In the genomic region with DNA sequence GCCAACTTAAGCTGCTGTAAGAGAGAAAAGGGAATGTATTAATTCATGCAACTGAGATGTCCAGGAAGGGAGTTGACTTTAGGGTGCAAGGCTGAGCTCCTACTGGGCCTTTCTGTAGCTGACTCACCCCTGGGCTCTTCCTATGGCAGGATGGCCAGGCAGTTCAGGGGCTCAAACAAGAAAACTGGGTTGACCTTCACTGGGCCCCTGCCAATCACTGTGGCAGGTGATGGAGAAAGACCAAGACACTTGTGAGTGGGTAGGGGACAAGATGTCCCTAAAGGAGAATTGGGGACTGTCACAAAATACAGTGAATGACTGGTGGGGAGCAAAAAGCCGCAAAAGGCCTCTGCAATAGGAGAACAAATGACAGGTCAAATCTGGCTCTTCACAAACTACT, we compare ENCODE assay signal across 18 cellular contexts. TPM values are rescaled to one million over a fixed set of nuclear protein-coding genes. Genes with fewer than 3 reads are reported as not detected.
A peak's percentile ranks its signal among the peaks of the same experiment; 100 is the strongest.
DNase-seq lines count a peak whose midpoint lies in the region; TF ChIP-seq lines count a peak whose summit lies in the region.
"Had no signal": no experiment of that assay in that cellular context is flagged by ENCODE, and none has a peak within 500 bp of the region (broad histone marks: within the 10 kb centered on the region; RNA-seq: fewer than 3 reads in every experiment).

No MANE protein-coding gene starts in this region.

- peak overlapping the region in 1 of 2 donors; percentile 32 for H3K27ac ChIP-seq in coronary artery
- H3K27ac ChIP-seq: foreskin keratinocyte, neural progenitor cell had no signal

- peaks cover 11% of the 10 kb centered on the region for H3K4me1 Mint-ChIP-seq in activated CD4-positive, alpha-beta T cell treated with anti-CD3 and anti-CD28 coated beads, Interleukin-2, amount 10 ng/mL, durations not matched to agents 24 days and 14 days
- peaks cover 44% of the 10 kb centered on the region for H3K4me1 Mint-ChIP-seq in stimulated activated naive CD8-positive, alpha-beta T cell treated with anti-CD3 and anti-CD28 coated beads, Interleukin-15, Interleukin-2, amounts not matched to agents 100 ng/mL and 50 ng/mL, for 24 hours (ENCODE audit: low read depth)

- H3K27ac Mint-ChIP-seq in activated CD4-positive, alpha-beta T cell treated with anti-CD3 and anti-CD28 coated beads, Interleukin-2, amount 10 ng/mL, durations not matched to agents 24 days and 14 days: peak overlapping the region; percentile 30
- H3K27ac Mint-ChIP-seq in stimulated activated naive CD8-positive, alpha-beta T cell treated with anti-CD3 and anti-CD28 coated beads, Interleukin-15, Interleukin-2, amounts not matched to agents 100 ng/mL and 50 ng/mL, for 24 hours: peak overlapping the region; percentile 80

- H3K9me3 Mint-ChIP-seq in activated CD4-positive, alpha-beta T cell treated with anti-CD3 and anti-CD28 coated beads, Interleukin-2, amount 10 ng/mL, durations not matched to agents 24 days and 14 days: no peaks in the 10 kb centered on the region
- no peaks in the 10 kb centered on the region for H3K9me3 Mint-ChIP-seq in stimulated activated naive CD8-positive, alpha-beta T cell treated with anti-CD3 and anti-CD28 coated beads, Interleukin-15, Interleukin-2, amounts not matched to agents 100 ng/mL and 50 ng/mL, for 24 hours
- H3K9me3 Mint-ChIP-seq: neural progenitor cell had no signal

- no peak for TF ChIP-seq CTCF in coronary artery (IDR thresholded peaks at IDR 0.05)

- no peak overlapping the region for H3K4me3 ChIP-seq in coronary artery
- H3K4me3 ChIP-seq: K562, neural progenitor cell, uterus had no signal

- H3K36me3 Mint-ChIP-seq in activated CD4-positive, alpha-beta T cell treated with anti-CD3 and anti-CD28 coated beads, Interleukin-2, amount 10 ng/mL, durations not matched to agents 24 days and 14 days (ENCODE audit: low read depth): no peaks in the 10 kb centered on the region
- H3K36me3 Mint-ChIP-seq in stimulated activated naive CD8-positive, alpha-beta T cell treated with anti-CD3 and anti-CD28 coated beads, Interleukin-15, Interleukin-2, amounts not matched to agents 100 ng/mL and 50 ng/mL, for 24 hours (ENCODE audit: low read depth): no peaks in the 10 kb centered on the region
- H3K36me3 Mint-ChIP-seq: neural progenitor cell had no signal

- peaks cover 10% of the 10 kb centered on the region for H3K27me3 Mint-ChIP-seq in activated CD4-positive, alpha-beta T cell treated with anti-CD3 and anti-CD28 coated beads, Interleukin-2, amount 10 ng/mL, durations not matched to agents 24 days and 14 days
- H3K27me3 Mint-ChIP-seq in stimulated activated naive CD8-positive, alpha-beta T cell treated with anti-CD3 and anti-CD28 coated beads, Interleukin-15, Interleukin-2, amounts not matched to agents 100 ng/mL and 50 ng/mL, for 24 hours: no peaks in the 10 kb centered on the region

- DNase-seq in activated CD4-positive, alpha-beta T cell treated with anti-CD3 and anti-CD28 coated beads, Interleukin-2, amount 10 ng/mL, durations not matched to agents 24 days and 14 days: no peak
- DNase-seq in activated CD4-positive, alpha-beta T cell treated with anti-CD3 and anti-CD28 coated beads for 4 hours: no peak
- peak; percentile 75 for DNase-seq in NOMO-1 treated with dmso at 0.1 percent for 144 hours (lab: John Stamatoyannopoulos, UW; ENCODE audit: unreplicated experiment)
- peak; percentile 46 for DNase-seq in dermis blood vessel endothelial cell
- DNase-seq in foreskin melanocyte: no peak
- DNase-seq in NCI-H748 treated with DMSO at 0.1 percent for 48 hours (lab: John Stamatoyannopoulos, UW): no peak
- DNase-seq in coronary artery (ENCODE audit: low spot score): no peak
- DNase-seq: activated gamma-delta T cell treated with Interleukin-2 at 50 U/mL for 16 hours; effector memory CD4-positive, alpha-beta T cell; foreskin keratinocyte; mammary epithelial cell; NCI-H187 treated with DMSO at 0.1 percent for 48 hours; NCI-H524; stimulated activated CD4-positive, alpha-beta T cell treated with anti-CD3 and anti-CD28 coated beads, Interleukin-4, amount 100 ng/mL, for 4 hours; uterus had no signal

- H3K4me3 Mint-ChIP-seq in activated CD4-positive, alpha-beta T cell treated with anti-CD3 and anti-CD28 coated beads, Interleukin-2, amount 10 ng/mL, durations not matched to agents 24 days and 14 days: no peak overlapping the region
- H3K4me3 Mint-ChIP-seq in stimulated activated naive CD8-positive, alpha-beta T cell treated with anti-CD3 and anti-CD28 coated beads, Interleukin-15, Interleukin-2, amounts not matched to agents 100 ng/mL and 50 ng/mL, for 24 hours: peak overlapping the region; percentile 47
- H3K4me3 Mint-ChIP-seq: neural progenitor cell had no signal

- intact Hi-C loops in activated CD4-positive, alpha-beta T cell treated with anti-CD3 and anti-CD28 coated beads, Interleukin-2, amount 10 ng/mL, durations not matched to agents 24 days and 14 days (cut with micrococcal nuclease): no loop called here

RNA-seq across cellular contexts. Expression of a gene that starts 21.5 kb away (rescaled TPM):
- 14.6 and 18.7 TPM in 2 replicates for total RNA-seq in activated CD4-positive, alpha-beta T cell treated with anti-CD3 and anti-CD28 coated beads, Interleukin-2, amount 10 ng/mL, durations not matched to agents 24 days and 14 days
- total RNA-seq in dermis blood vessel endothelial cell: 76.6 and 102 TPM in 2 replicates

Comparison
In these comparisons a context has a peak if more than half of its experiments do, and no peak if none do; other contexts are left out.
1. DNase-seq: peak in NOMO-1 treated with dmso at 0.1 percent for 144 hours (single experiment) and dermis blood vessel endothelial cell (single experiment); none in activated CD4-positive, alpha-beta T cell treated with anti-CD3 and anti-CD28 coated beads, Interleukin-2, amount 10 ng/mL, durations not matched to agents 24 days and 14 days (single experiment), activated CD4-positive, alpha-beta T cell treated with anti-CD3 and anti-CD28 coated beads for 4 hours (0 of 2), foreskin melanocyte (single experiment), NCI-H748 treated with DMSO at 0.1 percent for 48 hours (single experiment) and coronary artery (single experiment).